16 cellular contexts compared by ENCODE assay signal in the genomic region with DNA sequence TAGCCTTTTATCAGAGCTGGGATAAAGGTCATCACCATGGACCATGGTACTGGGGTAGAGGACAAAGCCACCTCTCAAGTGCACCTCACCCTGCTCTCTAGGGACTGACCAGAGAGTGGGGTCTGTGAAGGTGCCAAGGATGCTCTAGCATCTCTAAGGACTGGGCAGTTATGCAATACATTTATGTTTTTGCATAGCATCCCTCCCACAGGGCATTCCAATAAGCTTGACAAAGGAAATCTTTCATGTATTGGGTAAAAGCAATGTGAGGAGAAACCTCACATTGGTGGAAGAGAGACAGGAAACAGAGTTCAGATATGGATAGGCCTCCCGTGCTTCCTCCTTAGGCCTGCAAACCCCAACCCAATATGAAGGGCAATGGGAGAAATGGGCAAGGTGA. TPM values are rescaled to one million over a fixed set of nuclear protein-coding genes. Genes with fewer than 3 reads are reported as not detected.
DNase-seq lines count a peak whose midpoint lies in the region; ATAC-seq and TF ChIP-seq lines count a peak whose summit lies in the region.
"Had no signal": no experiment of that assay in that cellular context is flagged by ENCODE, and none has a peak within 500 bp of the region (broad histone marks: within the 10 kb centered on the region; RNA-seq: fewer than 3 reads in every experiment).

No MANE protein-coding gene starts in this region.

- no peak for DNase-seq in Calu3
- no peak for DNase-seq in Peyer's patch
- peak; percentile 37 for DNase-seq in foreskin melanocyte
- DNase-seq in osteocyte (ENCODE audit: extremely low spot score, unreplicated experiment), result no peak
- no peak for DNase-seq in OCI-M2 (lab: John Stamatoyannopoulos, UW; ENCODE audit: unreplicated experiment)
- DNase-seq in activated CD4-positive, alpha-beta T cell treated with anti-CD3 and anti-CD28 coated beads, Interleukin-2, amount 50 U/mL, for 1 hour, result no peak
- DNase-seq in NCI-H1048 (lab: John Stamatoyannopoulos, UW), result no peak
- DNase-seq: BE2C; Caco-2; CD4-positive, alpha-beta T cell; NCI-H1436 treated with DMSO at 0.1 percent for 48 hours; NCI-H2029; NCI-H526 had no signal

- H3K4me3 ChIP-seq in Peyer's patch (no peak overlapping the region), gastroesophageal sphincter (no peak overlapping the region)
- H3K4me3 ChIP-seq: SJCRH30 had no signal

- no peak for TF ChIP-seq EP300 in gastroesophageal sphincter (IDR thresholded peaks at IDR 0.05)

- intact Hi-C loops in Calu3 (cut with micrococcal nuclease; ENCODE audit: unreplicated experiment), result no loop called here

- peaks cover 0 to 44% (median 4%) of the 10 kb centered on the region in 4 donors for H3K4me1 ChIP-seq in Peyer's patch
- H3K4me1 ChIP-seq in gastroesophageal sphincter, result peaks cover 5 to 78% (median 13%) of the 10 kb centered on the region in 3 donors
- H3K4me1 ChIP-seq: BE2C had no signal

- no peak for TF ChIP-seq POLR2A in Peyer's patch (IDR thresholded peaks at IDR 0.05)
- no peak for TF ChIP-seq POLR2A in gastroesophageal sphincter (IDR thresholded peaks at IDR 0.05)

- peak overlapping the region in 3 of 4 donors; percentile 67 to 84 (median 81) for H3K27ac ChIP-seq in Peyer's patch
- peak overlapping the region in 1 of 4 donors; percentile 12 for H3K27ac ChIP-seq in gastroesophageal sphincter
- H3K27ac ChIP-seq: SJCRH30 had no signal

- H3K27me3 ChIP-seq in Peyer's patch (no peaks in the 10 kb centered on the region), gastroesophageal sphincter (no peaks in the 10 kb centered on the region)
- H3K27me3 ChIP-seq: BE2C, SJCRH30 had no signal

- H3K4me3 Mint-ChIP-seq in Calu3 (ENCODE audit: low read depth, unreplicated experiment) (peak overlapping the region; percentile 30), osteocyte (ENCODE audit: unreplicated experiment) (no peak overlapping the region)
- H3K4me3 Mint-ChIP-seq: CD4-positive, alpha-beta T cell; HFFc6 had no signal

- no peak for ATAC-seq in gastroesophageal sphincter

- H3K4me1 Mint-ChIP-seq in Calu3 (ENCODE audit: low read depth, unreplicated experiment), result peaks cover 84% of the 10 kb centered on the region
- H3K4me1 Mint-ChIP-seq in osteocyte (ENCODE audit: unreplicated experiment), result peaks cover 36% of the 10 kb centered on the region

- H3K27ac Mint-ChIP-seq in Calu3 (ENCODE audit: unreplicated experiment) (peak overlapping the region; percentile 88), osteocyte (ENCODE audit: unreplicated experiment) (peak overlapping the region; percentile 5)
- H3K27ac Mint-ChIP-seq: CD4-positive, alpha-beta T cell; HFFc6 had no signal

- WGBS in gastroesophageal sphincter (ENCODE audit: low coverage in 1 of 2), 2 donors, result 67 to 100% methylated on average over 1 of the region's 1 CpG

- H3K9me3 ChIP-seq in Peyer's patch (no peaks in the 10 kb centered on the region), gastroesophageal sphincter (no peaks in the 10 kb centered on the region)
- H3K9me3 ChIP-seq: BE2C, Caco-2, SJCRH30 had no signal

- H3K27me3 Mint-ChIP-seq in Calu3 (ENCODE audit: unreplicated experiment) (no peaks in the 10 kb centered on the region), osteocyte (ENCODE audit: unreplicated experiment) (no peaks in the 10 kb centered on the region)
- H3K27me3 Mint-ChIP-seq: CD4-positive, alpha-beta T cell had no signal

- BruUV-seq in Calu3 (replicated peaks; lab: Mats Ljungman, UMichigan), result no TSS peak

- H3K9me3 Mint-ChIP-seq in Calu3 (ENCODE audit: low read depth, unreplicated experiment) (no peaks in the 10 kb centered on the region), osteocyte (ENCODE audit: unreplicated experiment) (no peaks in the 10 kb centered on the region)
- H3K9me3 Mint-ChIP-seq: CD4-positive, alpha-beta T cell; HFFc6 had no signal

- H3K36me3 Mint-ChIP-seq in Calu3 (ENCODE audit: insufficient read depth, unreplicated experiment), result peaks cover 87% of the 10 kb centered on the region
- H3K36me3 Mint-ChIP-seq in osteocyte (ENCODE audit: unreplicated experiment), result peaks cover 14% of the 10 kb centered on the region

- H3K36me3 ChIP-seq in Peyer's patch (no peaks in the 10 kb centered on the region), gastroesophageal sphincter (no peaks in the 10 kb centered on the region)
- H3K36me3 ChIP-seq: BE2C, SJCRH30 had no signal

- CTCF ChIA-PET in Calu3 (lab: Charles Lee), result no interaction called here

- no peak for TF ChIP-seq CTCF in Calu3 (IDR thresholded peaks at IDR 0.05; ENCODE audit: unreplicated experiment)
- TF ChIP-seq CTCF in Peyer's patch (IDR thresholded peaks at IDR 0.05), result no peak
- no peak for TF ChIP-seq CTCF in osteocyte (IDR thresholded peaks at IDR 0.05)
- TF ChIP-seq CTCF in gastroesophageal sphincter (IDR thresholded peaks at IDR 0.05), result no peak

RNA-seq across cellular contexts. Expression of gene STK39, which starts 31.6 kb away (rescaled TPM):
- total RNA-seq in Calu3 (2022) (100 and 110 TPM in 2 replicates), Peyer's patch (10 to 100 TPM; 39.6 to 55.9 (median 51.0) TPM), osteocyte (26.9 and 27.8 TPM in 2 replicates), gastroesophageal sphincter (10 to 100 TPM; 35.3 to 58.0 (median 47.0) TPM)
